In the genomic region with DNA sequence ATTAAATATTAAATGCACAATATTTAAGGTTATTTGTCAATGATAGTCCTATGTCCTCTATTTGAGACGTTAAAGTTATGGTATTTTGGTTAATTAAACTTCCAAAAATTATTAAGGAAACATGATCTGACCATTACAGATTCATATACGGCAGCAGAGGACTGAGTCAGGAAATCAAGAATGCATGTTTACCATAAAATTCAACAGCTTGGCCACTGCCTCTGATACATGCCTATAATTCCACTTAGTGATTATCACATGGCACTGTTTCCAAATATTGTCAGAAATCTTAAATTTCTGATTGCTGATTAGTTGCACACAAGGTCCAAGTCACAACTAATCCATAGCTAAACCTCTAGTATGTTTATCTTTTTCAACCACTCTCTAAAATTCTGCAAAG, we compare ENCODE assay signal across 14 cellular contexts.
A peak's percentile ranks its signal among the peaks of the same experiment; 100 is the strongest.
DNase-seq lines count a peak whose midpoint lies in the region; ATAC-seq and TF ChIP-seq lines count a peak whose summit lies in the region.
"Had no signal": no experiment of that assay in that cellular context is flagged by ENCODE, and none has a peak within 500 bp of the region (broad histone marks: within the 10 kb centered on the region; RNA-seq: fewer than 3 reads in every experiment).

No MANE protein-coding gene starts in this region.

- no peak for TF ChIP-seq RAD21 in SK-N-SH (IDR thresholded peaks at IDR 0.05; ENCODE audit: low read length)

- H3K79me2 ChIP-seq in SK-N-SH (ENCODE audit: insufficient read depth) (peaks cover 31% of the 10 kb centered on the region), PC-3 (ENCODE audit: low read length) (no peaks in the 10 kb centered on the region)

- H3K27ac ChIP-seq in SK-N-SH (ENCODE audit: low read depth in 2 of 2, low read length in 1 of 2) (0 out of 4 replicates have a peak overlapping the region, but pooled peaks of 1 of the 2 experiments have one; percentile 5), SJSA1 (0 out of 2 replicates have a peak overlapping the region, but pooled peaks have one; percentile 9), vagina (no peak overlapping the region), PC-3 (ENCODE audit: low read length) (no peak overlapping the region)
- H3K27ac ChIP-seq: 22Rv1 had no signal

- CTCF ChIA-PET in SK-N-SH (lab: Yijun Ruan, JAX) = no interaction called here
- CTCF ChIA-PET in PC-3 (lab: Charles Lee) = interaction anchor here (0.6 kb wide), 1 partner anchor 12 kb away, joined by 3 read pairs; no protein-coding TSS in a partner anchor

- H3K4me3 ChIP-seq in SK-N-SH (ENCODE audit: low read depth in 2 of 2, low read length in 1 of 2) (no peak overlapping the region), SJSA1 (no peak overlapping the region), foreskin fibroblast (ENCODE audit: low read depth in 1 of 2, low read length in 2 of 2) (no peak overlapping the region), vagina (no peak overlapping the region), PC-3 (ENCODE audit: low read length) (no peak overlapping the region)

- H3K9me3 ChIP-seq in SK-N-SH (no peaks in the 10 kb centered on the region), SJSA1 (replicated peaks) (no peaks in the 10 kb centered on the region), vagina (no peaks in the 10 kb centered on the region), PC-3 (ENCODE audit: low read length) (no peaks in the 10 kb centered on the region)

- peaks cover 0 to 4% of the 10 kb centered on the region in 2 experiments; a peak in 1 of 4 replicates for H3K4me1 ChIP-seq in SK-N-SH (ENCODE audit: control insufficient read depth in 1 of 2, insufficient read depth in 2 of 2, low read depth in 1 of 2, low read length in 1 of 2)
- peaks cover 38% of the 10 kb centered on the region for H3K4me1 ChIP-seq in SJSA1 (replicated peaks)
- H3K4me1 ChIP-seq in vagina = no peaks in the 10 kb centered on the region
- H3K4me1 ChIP-seq in PC-3 (ENCODE audit: insufficient read depth, low read length) = no peaks in the 10 kb centered on the region

- no peak overlapping the region for H3K9ac ChIP-seq in SK-N-SH
- no peak overlapping the region for H3K9ac ChIP-seq in PC-3 (ENCODE audit: low read length)

- H3K9me2 ChIP-seq in SK-N-SH = no peaks in the 10 kb centered on the region
- no peaks in the 10 kb centered on the region for H3K9me2 ChIP-seq in PC-3 (replicated peaks; ENCODE audit: low read length)

- H3K27me3 ChIP-seq in SK-N-SH (ENCODE audit: insufficient read depth) (no peaks in the 10 kb centered on the region), SJSA1 (replicated peaks) (no peaks in the 10 kb centered on the region), vagina (no peaks in the 10 kb centered on the region), PC-3 (ENCODE audit: low read length) (no peaks in the 10 kb centered on the region)

- H3K4me2 ChIP-seq in SK-N-SH = no peak overlapping the region
- H3K4me2 ChIP-seq in PC-3 (ENCODE audit: low read length) = no peak overlapping the region

- POLR2A ChIA-PET in SK-N-SH (lab: Yijun Ruan, JAX) = no interaction called here
- POLR2A ChIA-PET in PC-3 (lab: Charles Lee; ENCODE audit: unreplicated experiment) = no interaction called here

- no peak for TF ChIP-seq EP300 in SK-N-SH (IDR thresholded peaks at IDR 0.05; ENCODE audit: borderline replicate concordance in 1 of 2, low read depth in 1 of 2, low read length in 1 of 2)

- no peak for DNase-seq in SK-N-SH
- no peak for DNase-seq in SJSA1 (ENCODE audit: low read depth in 1 of 2, low spot score in 2 of 2)
- peak; percentile 12 to 37 for DNase-seq in foreskin fibroblast
- no peak for DNase-seq in vagina (ENCODE audit: extremely low spot score in 2 of 2)
- DNase-seq in activated CD4-positive, alpha-beta T cell treated with anti-CD3 and anti-CD28 coated beads, Interleukin-2, amount 50 U/mL, for 1 hour = no peak
- no peak for DNase-seq in occipital lobe (lab: John Stamatoyannopoulos, UW)
- DNase-seq in PC-3 = no peak
- DNase-seq: CD8-positive, alpha-beta T cell; COR-L47; DMS153; DMS79 treated with DMSO at 0.1 percent for 48 hours had no signal

- H3K36me3 ChIP-seq in SK-N-SH (replicated peaks in 1 of 2; ENCODE audit: control insufficient read depth in 1 of 2, insufficient read depth in 2 of 2, low read length in 1 of 2) (no peaks in the 10 kb centered on the region), SJSA1 (no peaks in the 10 kb centered on the region; the same call in 1 of the 2 replicates), vagina (no peaks in the 10 kb centered on the region), PC-3 (ENCODE audit: low read depth, low read length) (no peaks in the 10 kb centered on the region)

- WGBS in SK-N-SH (ENCODE audit: low lambda C conversion rate) = 68% methylated on average over 2 of the region's 2 CpGs

- BruUV-seq in PC-3 (replicated peaks; lab: Mats Ljungman, UMichigan) = no TSS peak

- H4K20me1 ChIP-seq in SK-N-SH (ENCODE audit: insufficient read depth) = no peaks in the 10 kb centered on the region
- no peaks in the 10 kb centered on the region for H4K20me1 ChIP-seq in PC-3 (ENCODE audit: low read length)

- H3F3A ChIP-seq in SK-N-SH (replicated peaks; ENCODE audit: insufficient read depth) (peaks cover 14% of the 10 kb centered on the region), PC-3 (ENCODE audit: low read length, unreplicated experiment) (no peaks in the 10 kb centered on the region)

- H2AFZ ChIP-seq in SK-N-SH (ENCODE audit: low read depth) (peak overlapping the region; percentile 13; the same call in 1 of the 2 replicates), PC-3 (ENCODE audit: low read length) (no peak overlapping the region)

- intact Hi-C loops in vagina (cut with DNase I) (no loop called here), PC-3 (cut with micrococcal nuclease) (no loop called here)

- no peak for TF ChIP-seq POLR2A in vagina (IDR thresholded peaks at IDR 0.05)

- ATAC-seq in SK-N-SH treated with all-trans-retinoic acid at 6 μM for 48 hours = no peak
- ATAC-seq in PC-3 = no peak
- ATAC-seq: CD8-positive, alpha-beta T cell; HCT116 had no signal

- TF ChIP-seq CTCF in SK-N-SH (IDR thresholded peaks at IDR 0.05) (no peak), foreskin fibroblast (IDR thresholded peaks at IDR 0.05; ENCODE audit: low read depth, low read length) (no peak), vagina (IDR thresholded peaks at IDR 0.05) (no peak), PC-3 (conservative IDR thresholded peaks at IDR 0.05; ENCODE audit: low read depth, low read length) (no peak)

TF ChIP-seq in SK-N-SH, 30 proteins besides CTCF, POLR2A, EP300 and RAD21 (continues in another document):
- TF ChIP-seq, protein P1, sequence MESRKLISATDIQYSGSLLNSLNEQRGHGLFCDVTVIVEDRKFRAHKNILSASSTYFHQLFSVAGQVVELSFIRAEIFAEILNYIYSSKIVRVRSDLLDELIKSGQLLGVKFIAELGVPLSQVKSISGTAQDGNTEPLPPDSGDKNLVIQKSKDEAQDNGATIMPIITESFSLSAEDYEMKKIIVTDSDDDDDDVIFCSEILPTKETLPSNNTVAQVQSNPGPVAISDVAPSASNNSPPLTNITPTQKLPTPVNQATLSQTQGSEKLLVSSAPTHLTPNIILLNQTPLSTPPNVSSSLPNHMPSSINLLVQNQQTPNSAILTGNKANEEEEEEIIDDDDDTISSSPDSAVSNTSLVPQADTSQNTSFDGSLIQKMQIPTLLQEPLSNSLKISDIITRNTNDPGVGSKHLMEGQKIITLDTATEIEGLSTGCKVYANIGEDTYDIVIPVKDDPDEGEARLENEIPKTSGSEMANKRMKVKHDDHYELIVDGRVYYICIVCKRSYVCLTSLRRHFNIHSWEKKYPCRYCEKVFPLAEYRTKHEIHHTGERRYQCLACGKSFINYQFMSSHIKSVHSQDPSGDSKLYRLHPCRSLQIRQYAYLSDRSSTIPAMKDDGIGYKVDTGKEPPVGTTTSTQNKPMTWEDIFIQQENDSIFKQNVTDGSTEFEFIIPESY (IDR thresholded peaks at IDR 0.05; ENCODE audit: borderline replicate concordance, low read depth) = no peak
- TF ChIP-seq NFIC (IDR thresholded peaks at IDR 0.05; ENCODE audit: borderline replicate concordance) = no peak
- no peak for TF ChIP-seq RXRA (IDR thresholded peaks at IDR 0.05; ENCODE audit: borderline replicate concordance, low read depth)
- no peak for TF ChIP-seq SMC3 (IDR thresholded peaks at IDR 0.05; ENCODE audit: low read depth, low read length)

TF ChIP-seq in SK-N-SH treated with all-trans-retinoic acid at 6 μM for 48 hours, 23 proteins besides CTCF, POLR2A, EP300 and RAD21 (continues in another document):
- TF ChIP-seq, protein P2, sequence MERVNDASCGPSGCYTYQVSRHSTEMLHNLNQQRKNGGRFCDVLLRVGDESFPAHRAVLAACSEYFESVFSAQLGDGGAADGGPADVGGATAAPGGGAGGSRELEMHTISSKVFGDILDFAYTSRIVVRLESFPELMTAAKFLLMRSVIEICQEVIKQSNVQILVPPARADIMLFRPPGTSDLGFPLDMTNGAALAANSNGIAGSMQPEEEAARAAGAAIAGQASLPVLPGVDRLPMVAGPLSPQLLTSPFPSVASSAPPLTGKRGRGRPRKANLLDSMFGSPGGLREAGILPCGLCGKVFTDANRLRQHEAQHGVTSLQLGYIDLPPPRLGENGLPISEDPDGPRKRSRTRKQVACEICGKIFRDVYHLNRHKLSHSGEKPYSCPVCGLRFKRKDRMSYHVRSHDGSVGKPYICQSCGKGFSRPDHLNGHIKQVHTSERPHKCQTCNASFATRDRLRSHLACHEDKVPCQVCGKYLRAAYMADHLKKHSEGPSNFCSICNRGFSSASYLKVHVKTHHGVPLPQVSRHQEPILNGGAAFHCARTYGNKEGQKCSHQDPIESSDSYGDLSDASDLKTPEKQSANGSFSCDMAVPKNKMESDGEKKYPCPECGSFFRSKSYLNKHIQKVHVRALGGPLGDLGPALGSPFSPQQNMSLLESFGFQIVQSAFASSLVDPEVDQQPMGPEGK (CRISPR knock-in tag; IDR thresholded peaks at IDR 0.05; ENCODE audit: borderline replicate concordance) = no peak

Comparison
In these comparisons a context has a peak if more than half of its experiments do, and no peak if none do; other contexts are left out.
1. DNase-seq: peak in foreskin fibroblast (2 of 2); none in SK-N-SH (single experiment), SJSA1 (0 of 2), vagina (0 of 2), activated CD4-positive, alpha-beta T cell treated with anti-CD3 and anti-CD28 coated beads, Interleukin-2, amount 50 U/mL, for 1 hour (single experiment), occipital lobe (single experiment) and PC-3 (single experiment).